16 cellular contexts compared by ENCODE assay signal in the genomic region with DNA sequence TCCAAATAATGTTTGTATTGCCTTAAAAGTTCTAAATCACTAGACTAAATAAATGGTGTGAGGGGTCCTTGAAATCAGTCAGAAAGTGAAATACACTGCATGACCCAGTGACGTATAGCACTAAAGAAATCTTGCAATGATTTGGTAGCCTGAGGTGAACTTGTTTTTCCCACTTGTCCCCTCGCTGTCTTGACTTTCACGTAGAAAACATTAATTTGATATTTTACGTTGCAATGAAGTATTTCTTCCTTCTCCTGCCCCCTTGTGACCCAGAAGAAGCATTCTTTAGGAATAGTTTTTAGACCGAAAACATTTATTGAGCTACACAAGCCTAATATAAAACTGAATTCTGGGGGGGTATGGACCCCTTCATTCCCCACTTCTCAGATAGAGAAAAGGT. TPM values are rescaled to one million over a fixed set of nuclear protein-coding genes. Genes with fewer than 3 reads are reported as not detected.
A peak's percentile ranks its signal among the peaks of the same experiment; 100 is the strongest.
DNase-seq lines count a peak whose midpoint lies in the region; ATAC-seq, FAIRE-seq and TF ChIP-seq lines count a peak whose summit lies in the region.
"Had no signal": no experiment of that assay in that cellular context is flagged by ENCODE, and none has a peak within 500 bp of the region (broad histone marks: within the 10 kb centered on the region; RNA-seq: fewer than 3 reads in every experiment).

No MANE protein-coding gene starts in this region.

- TF ChIP-seq CTCF in GM12872 (IDR thresholded peaks at IDR 0.05; ENCODE audit: insufficient read depth, low read depth, low read length) = peak; percentile 8; the same call in 1 of the 3 replicates

- H3K4me3 ChIP-seq in adipocyte (ENCODE audit: low read length) = peak overlapping the region; percentile 78

- DNase-seq in adipocyte (ENCODE audit: low read depth) (peak; percentile 4), glomerular endothelial cell (ENCODE audit: extremely low read depth, low read depth, low spot score) (peak; percentile 2), SHP77 (lab: John Stamatoyannopoulos, UW) (no peak), LoVo (ENCODE audit: low spot score) (no peak)
- DNase-seq: activated B cell treated with CpG ODN at 0.5 μM for 24 hours; AML-193; aorta; MV-4-11; natural killer cell; stimulated activated CD4-positive, alpha-beta T cell treated with anti-CD3 and anti-CD28 coated beads, Interleukin-12 subunit alpha, Interleukin-12 subunit beta, amount 100 ng/mL, for 4 hours had no signal

- H3K4me1 ChIP-seq in adipocyte (ENCODE audit: control insufficient read depth, insufficient read depth, low read length) = peaks cover 38% of the 10 kb centered on the region

- ATAC-seq in GM19351 (IDR thresholded peaks at IDR 0.05; ENCODE audit: unreplicated experiment) (no peak), GM18870 (IDR thresholded peaks at IDR 0.05; ENCODE audit: unreplicated experiment) (no peak)
- ATAC-seq: natural killer cell had no signal

- H3K9ac ChIP-seq in adipocyte (ENCODE audit: low read length) = peak overlapping the region; percentile 81

- H3K27me3 ChIP-seq in adipocyte (replicated peaks; ENCODE audit: control insufficient read depth, insufficient read depth, low read length) = no peaks in the 10 kb centered on the region

- H3K9me3 ChIP-seq in adipocyte (ENCODE audit: control insufficient read depth, low read length) = no peaks in the 10 kb centered on the region

- peak; percentile 90 for FAIRE-seq in A204.1 (lab: Jason Lieb, UNC)
- FAIRE-seq: endometrium had no signal

- no peaks in the 10 kb centered on the region for H3K36me3 ChIP-seq in adipocyte (ENCODE audit: control insufficient read depth, insufficient read depth, low read length, severe bottlenecking)

RNA-seq across cellular contexts. Expression of gene KLB, which starts 3.7 kb away (rescaled TPM):
- not detected in 2 replicates for total RNA-seq in glomerular endothelial cell
- total RNA-seq: aorta, NCI-H460 had no signal

RNA-seq across cellular contexts. Expression of gene RFC1, which starts 44.3 kb away (rescaled TPM):
- total RNA-seq in glomerular endothelial cell = 27.7 and 32.1 TPM in 2 replicates

RNA-seq across cellular contexts. Expression of gene RPL9, which starts 48.3 kb away (rescaled TPM):
- total RNA-seq in glomerular endothelial cell = 1,774 and 3,649 TPM in 2 replicates

RNA-seq across cellular contexts. Expression of gene LIAS, which starts 48.4 kb away (rescaled TPM):
- total RNA-seq in glomerular endothelial cell = 6.0 and 11.9 TPM in 2 replicates

Comparison
In these comparisons a context has a peak if more than half of its experiments do, and no peak if none do; other contexts are left out.
1. DNase-seq: peak in adipocyte (single experiment) and glomerular endothelial cell (single experiment); none in SHP77 (0 of 2) and LoVo (single experiment).